Comparison of ENCODE assay signal across 20 cellular contexts in the genomic region with DNA sequence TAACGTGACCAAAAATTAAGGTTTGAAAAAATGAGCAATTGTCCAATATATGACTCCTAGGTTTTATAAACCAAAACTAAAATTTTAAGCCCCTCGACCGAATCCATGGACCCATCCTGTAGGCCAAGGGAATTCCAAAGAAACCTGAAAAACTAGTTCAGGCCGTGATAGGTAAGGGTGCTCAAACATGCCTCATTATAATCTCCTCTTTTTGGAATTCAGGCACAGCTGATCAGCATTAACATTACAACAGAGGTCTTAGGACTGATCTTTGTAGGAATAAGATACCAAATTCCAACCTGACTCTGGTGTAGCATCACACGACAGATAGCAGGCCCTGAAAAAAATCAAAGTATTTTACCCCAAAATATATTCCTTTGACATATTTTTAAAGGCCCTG.
"Had no signal": no experiment of that assay in that cellular context is flagged by ENCODE, and none has a peak within 500 bp of the region (broad histone marks: within the 10 kb centered on the region; RNA-seq: fewer than 3 reads in every experiment).

No MANE protein-coding gene starts in this region.

- H3K27me3 ChIP-seq: esophagus muscularis mucosa, gastrocnemius medialis, heart right ventricle, neutrophil, spleen, testis, transverse colon had no signal

- H3K27me3 Mint-ChIP-seq: dendritic cell treated with granulocyte-macrophage colony-stimulating factor and Interleukin-4, amounts not matched to agents 40 ng/mL and 50 ng/mL, for 4 days; stimulated activated memory B cell treated with anti-CD40 and anti-IgM and Interleukin-4, amounts not matched to agents 10 μg/mL and 1 μg/mL and 100 μg/mL, for 72 hours; stimulated activated naive CD8-positive, alpha-beta T cell treated with anti-CD3 and anti-CD28 coated beads, Interleukin-15, amount 100 ng/mL, for 72 hours had no signal

- ATAC-seq: effector memory CD8-positive, alpha-beta T cell; gastrocnemius medialis; heart right ventricle; naive thymus-derived CD4-positive, alpha-beta T cell; psoas muscle; sciatic nerve; stimulated activated memory B cell treated with anti-CD40 and anti-IgM and Interleukin-4, amounts not matched to agents 10 μg/mL and 1 μg/mL and 100 μg/mL, for 72 hours; stimulated activated naive CD8-positive, alpha-beta T cell treated with anti-CD3 and anti-CD28 coated beads, Interleukin-15, amount 100 ng/mL, for 72 hours had no signal

- H3K36me3 Mint-ChIP-seq: naive thymus-derived CD4-positive, alpha-beta T cell had no signal

- H3K4me3 ChIP-seq: esophagus muscularis mucosa, gastrocnemius medialis, heart right ventricle, psoas muscle, spleen, testis, transverse colon had no signal

- H3K27ac ChIP-seq: epithelial cell of prostate, esophagus muscularis mucosa, gastrocnemius medialis, heart right ventricle, neutrophil, psoas muscle, spleen, testis, transverse colon had no signal

- H3K36me3 ChIP-seq: esophagus muscularis mucosa, gastrocnemius medialis, neutrophil, spleen, transverse colon had no signal

- H3K9me3 ChIP-seq: esophagus muscularis mucosa, gastrocnemius medialis, heart right ventricle, neutrophil, psoas muscle, spleen, testis, transverse colon had no signal

- H3K4me1 Mint-ChIP-seq: naive thymus-derived CD4-positive, alpha-beta T cell; stimulated activated memory B cell treated with anti-CD40 and anti-IgM and Interleukin-4, amounts not matched to agents 10 μg/mL and 1 μg/mL and 100 μg/mL, for 72 hours; stimulated activated naive CD8-positive, alpha-beta T cell treated with anti-CD3 and anti-CD28 coated beads, Interleukin-15, amount 100 ng/mL, for 72 hours had no signal

- H3K4me3 Mint-ChIP-seq: dendritic cell treated with granulocyte-macrophage colony-stimulating factor and Interleukin-4, amounts not matched to agents 40 ng/mL and 50 ng/mL, for 4 days; effector memory CD8-positive, alpha-beta T cell; naive thymus-derived CD4-positive, alpha-beta T cell; stimulated activated memory B cell treated with anti-CD40 and anti-IgM and Interleukin-4, amounts not matched to agents 10 μg/mL and 1 μg/mL and 100 μg/mL, for 72 hours; stimulated activated naive CD8-positive, alpha-beta T cell treated with anti-CD3 and anti-CD28 coated beads, Interleukin-15, amount 100 ng/mL, for 72 hours had no signal

- H3K4me1 ChIP-seq: esophagus muscularis mucosa, gastrocnemius medialis, heart right ventricle, spleen, testis, transverse colon had no signal

- H3K27ac Mint-ChIP-seq: dendritic cell treated with granulocyte-macrophage colony-stimulating factor and Interleukin-4, amounts not matched to agents 40 ng/mL and 50 ng/mL, for 4 days; effector memory CD8-positive, alpha-beta T cell; naive thymus-derived CD4-positive, alpha-beta T cell; stimulated activated memory B cell treated with anti-CD40 and anti-IgM and Interleukin-4, amounts not matched to agents 10 μg/mL and 1 μg/mL and 100 μg/mL, for 72 hours; stimulated activated naive CD8-positive, alpha-beta T cell treated with anti-CD3 and anti-CD28 coated beads, Interleukin-15, amount 100 ng/mL, for 72 hours had no signal

- DNase-seq: effector memory CD8-positive, alpha-beta T cell; gastrocnemius medialis; heart right ventricle; hypothalamus; naive thymus-derived CD4-positive, alpha-beta T cell; psoas muscle; retina; spleen; stimulated activated CD4-positive, alpha-beta T cell treated with anti-CD3 and anti-CD28 coated beads, Interleukin-15, amount 100 ng/mL, for 24 hours; stimulated activated CD4-positive, alpha-beta T cell treated with anti-CD3 and anti-CD28 coated beads, Interleukin-1b, Interleukin-23, amount 100 ng/mL, for 48 hours; stimulated activated CD4-positive, alpha-beta T cell treated with anti-CD3 and anti-CD28 coated beads, Interleukin-4, amount 100 ng/mL, for 24 hours; stimulated activated naive CD8-positive, alpha-beta T cell treated with anti-CD3 and anti-CD28 coated beads, Interleukin-15, amount 100 ng/mL, for 72 hours; testis; transverse colon had no signal

- H3K9me3 Mint-ChIP-seq: effector memory CD8-positive, alpha-beta T cell; naive thymus-derived CD4-positive, alpha-beta T cell; stimulated activated memory B cell treated with anti-CD40 and anti-IgM and Interleukin-4, amounts not matched to agents 10 μg/mL and 1 μg/mL and 100 μg/mL, for 72 hours had no signal
